1 cellular context compared by ENCODE assay signal in genomic region chr1:209302777-209303642, GRCh38.
TF ChIP-seq lines count a peak whose summit lies in the region.

No MANE protein-coding gene starts in this region.

TF ChIP-seq in neural cell, 6 proteins besides CTCF, POLR2A, EP300 and RAD21:
- TF ChIP-seq SMC3 (conservative IDR thresholded peaks at IDR 0.05; ENCODE audit: poor library complexity) (no peak), TAF1 (IDR thresholded peaks at IDR 0.05; ENCODE audit: low read depth) (no peak), POLR2AphosphoS5 (IDR thresholded peaks at IDR 0.05) (no peak), MXI1 (conservative IDR thresholded peaks at IDR 0.05; ENCODE audit: poor library complexity, severe bottlenecking) (no peak), EZH2 (IDR thresholded peaks at IDR 0.05; ENCODE audit: borderline replicate concordance, insufficient read depth, low read length, poor library complexity, severe bottlenecking) (no peak)
- TF ChIP-seq, protein P1, sequence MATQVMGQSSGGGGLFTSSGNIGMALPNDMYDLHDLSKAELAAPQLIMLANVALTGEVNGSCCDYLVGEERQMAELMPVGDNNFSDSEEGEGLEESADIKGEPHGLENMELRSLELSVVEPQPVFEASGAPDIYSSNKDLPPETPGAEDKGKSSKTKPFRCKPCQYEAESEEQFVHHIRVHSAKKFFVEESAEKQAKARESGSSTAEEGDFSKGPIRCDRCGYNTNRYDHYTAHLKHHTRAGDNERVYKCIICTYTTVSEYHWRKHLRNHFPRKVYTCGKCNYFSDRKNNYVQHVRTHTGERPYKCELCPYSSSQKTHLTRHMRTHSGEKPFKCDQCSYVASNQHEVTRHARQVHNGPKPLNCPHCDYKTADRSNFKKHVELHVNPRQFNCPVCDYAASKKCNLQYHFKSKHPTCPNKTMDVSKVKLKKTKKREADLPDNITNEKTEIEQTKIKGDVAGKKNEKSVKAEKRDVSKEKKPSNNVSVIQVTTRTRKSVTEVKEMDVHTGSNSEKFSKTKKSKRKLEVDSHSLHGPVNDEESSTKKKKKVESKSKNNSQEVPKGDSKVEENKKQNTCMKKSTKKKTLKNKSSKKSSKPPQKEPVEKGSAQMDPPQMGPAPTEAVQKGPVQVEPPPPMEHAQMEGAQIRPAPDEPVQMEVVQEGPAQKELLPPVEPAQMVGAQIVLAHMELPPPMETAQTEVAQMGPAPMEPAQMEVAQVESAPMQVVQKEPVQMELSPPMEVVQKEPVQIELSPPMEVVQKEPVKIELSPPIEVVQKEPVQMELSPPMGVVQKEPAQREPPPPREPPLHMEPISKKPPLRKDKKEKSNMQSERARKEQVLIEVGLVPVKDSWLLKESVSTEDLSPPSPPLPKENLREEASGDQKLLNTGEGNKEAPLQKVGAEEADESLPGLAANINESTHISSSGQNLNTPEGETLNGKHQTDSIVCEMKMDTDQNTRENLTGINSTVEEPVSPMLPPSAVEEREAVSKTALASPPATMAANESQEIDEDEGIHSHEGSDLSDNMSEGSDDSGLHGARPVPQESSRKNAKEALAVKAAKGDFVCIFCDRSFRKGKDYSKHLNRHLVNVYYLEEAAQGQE (IDR thresholded peaks at IDR 0.05; ENCODE audit: borderline replicate concordance): no peak
